11 cellular contexts compared by ENCODE assay signal in the genomic region with DNA sequence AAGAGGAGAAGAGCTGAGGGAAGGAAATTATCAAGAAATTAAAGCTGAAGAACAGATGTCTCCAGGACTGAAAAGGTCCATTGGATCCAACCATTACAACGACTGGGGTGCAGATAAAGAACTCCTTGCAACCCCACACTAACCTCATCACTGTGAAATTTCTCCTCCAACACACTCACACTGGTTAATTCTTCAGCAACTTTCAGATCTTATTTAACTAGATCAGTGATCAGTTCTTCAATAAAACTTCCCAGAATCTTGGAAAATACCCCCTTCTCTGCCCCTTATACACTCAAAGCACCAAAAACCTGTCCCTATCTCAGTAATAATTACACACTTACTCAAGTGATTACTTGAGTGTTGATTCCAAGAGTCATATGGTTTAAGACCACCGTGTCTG.
A peak's percentile ranks its signal among the peaks of the same experiment; 100 is the strongest.
DNase-seq lines count a peak whose midpoint lies in the region; ATAC-seq and TF ChIP-seq lines count a peak whose summit lies in the region.
"Had no signal": no experiment of that assay in that cellular context is flagged by ENCODE, and none has a peak within 500 bp of the region (broad histone marks: within the 10 kb centered on the region; RNA-seq: fewer than 3 reads in every experiment).

No MANE protein-coding gene starts in this region.

- CTCF ChIA-PET in SK-N-SH (lab: Yijun Ruan, JAX) (interaction anchor here (0.5 to 1.4 kb wide), 19 partner anchors 9 to 744 kb away, joined by 3 to 12 read pairs (median 4); no protein-coding TSS in a partner anchor), HCT116 (lab: Charles Lee) (interaction anchor here (1.0 to 2.6 kb wide), 14 partner anchors 11 to 620 kb away, joined by 3 to 20 read pairs (median 5); no protein-coding TSS in a partner anchor)

- BruUV-seq in HCT116 (replicated peaks; lab: Mats Ljungman, UMichigan): no TSS peak

- TF ChIP-seq RAD21 in SK-N-SH (IDR thresholded peaks at IDR 0.05; ENCODE audit: low read length) (no peak), HCT116 (IDR thresholded peaks at IDR 0.05; ENCODE audit: low read depth) (no peak)

- TF ChIP-seq POLR2A in HCT116 (IDR thresholded peaks at IDR 0.05; ENCODE audit: borderline replicate concordance, extremely low read depth, insufficient read depth, insufficient read length): no peak

- H3K27ac Mint-ChIP-seq in activated naive CD8-positive, alpha-beta T cell treated with anti-CD3 and anti-CD28 coated beads, Interleukin-2, amount 50 U/mL, for 24 hours: peak overlapping the region; percentile 88
- H3K27ac Mint-ChIP-seq in natural killer cell: peak overlapping the region; percentile 89 to 96

- no peaks in the 10 kb centered on the region for H3K36me3 Mint-ChIP-seq in activated naive CD8-positive, alpha-beta T cell treated with anti-CD3 and anti-CD28 coated beads, Interleukin-2, amount 50 U/mL, for 24 hours (ENCODE audit: low read depth)
- no peaks in the 10 kb centered on the region for H3K36me3 Mint-ChIP-seq in natural killer cell

- no peak overlapping the region for H3K9ac ChIP-seq in SK-N-SH
- peak overlapping the region; percentile 53 for H3K9ac ChIP-seq in HCT116 (ENCODE audit: low read length)

- no peaks in the 10 kb centered on the region for H4K20me1 ChIP-seq in SK-N-SH (ENCODE audit: insufficient read depth)
- no peaks in the 10 kb centered on the region for H4K20me1 ChIP-seq in HCT116 (ENCODE audit: insufficient read depth)

- TF ChIP-seq CTCF in SK-N-SH (IDR thresholded peaks at IDR 0.05) (no peak), HCT116 (IDR thresholded peaks at IDR 0.05 in 2 of 3, conservative IDR thresholded peaks at IDR 0.05 in 1 of 3; ENCODE audit: borderline replicate concordance in 1 of 3, insufficient read depth in 1 of 3, low read depth in 2 of 3, low read length in 2 of 3) (no peak), natural killer cell (IDR thresholded peaks at IDR 0.05) (no peak)

- no peaks in the 10 kb centered on the region for H3K79me2 ChIP-seq in SK-N-SH (ENCODE audit: insufficient read depth)
- H3K79me2 ChIP-seq in HCT116 (ENCODE audit: insufficient read depth, low read length): peaks cover 40% of the 10 kb centered on the region

- H3K9me3 Mint-ChIP-seq in activated naive CD8-positive, alpha-beta T cell treated with anti-CD3 and anti-CD28 coated beads, Interleukin-2, amount 50 U/mL, for 24 hours: no peaks in the 10 kb centered on the region
- H3K9me3 Mint-ChIP-seq in natural killer cell: no peaks in the 10 kb centered on the region

- H3K4me1 ChIP-seq in SK-N-SH (ENCODE audit: control insufficient read depth in 1 of 2, insufficient read depth in 2 of 2, low read depth in 1 of 2, low read length in 1 of 2) (no peaks in the 10 kb centered on the region), HCT116 (ENCODE audit: control insufficient read depth in 1 of 2, insufficient read depth in 2 of 2, low read length in 2 of 2) (peaks cover 79 to 80% of the 10 kb centered on the region in 2 experiments)

- H3K27me3 Mint-ChIP-seq in activated naive CD8-positive, alpha-beta T cell treated with anti-CD3 and anti-CD28 coated beads, Interleukin-2, amount 50 U/mL, for 24 hours: no peaks in the 10 kb centered on the region
- no peaks in the 10 kb centered on the region for H3K27me3 Mint-ChIP-seq in natural killer cell (ENCODE audit: low read depth in 2 of 2)

- no peaks in the 10 kb centered on the region for H3F3A ChIP-seq in SK-N-SH (replicated peaks; ENCODE audit: insufficient read depth)

- H3K4me3 ChIP-seq in SK-N-SH (ENCODE audit: low read depth in 2 of 2, low read length in 1 of 2) (no peak overlapping the region), HCT116 (replicated peaks in 1 of 2; ENCODE audit: low read depth in 1 of 2, low read length in 2 of 2) (peak overlapping the region; percentile 31 to 42; a peak in 3 of 4 replicates)

- H3K27me3 ChIP-seq in SK-N-SH (ENCODE audit: insufficient read depth) (peaks cover 9% of the 10 kb centered on the region; the same call in 1 of the 2 replicates), HCT116 (ENCODE audit: insufficient read depth, low read length) (no peaks in the 10 kb centered on the region)

- intact Hi-C loops in HCT116 (cut with micrococcal nuclease) (loop anchor here (2.0 to 10.0 kb wide), 5 partner anchors 124 to 620 kb away; no protein-coding TSS in a partner anchor), natural killer cell (cut with micrococcal nuclease) (loop anchor here (1.0 to 5.0 kb wide), 2 partner anchors 203 to 437 kb away; no protein-coding TSS in a partner anchor)

- H3K9me2 ChIP-seq in SK-N-SH: no peaks in the 10 kb centered on the region
- H3K9me2 ChIP-seq in HCT116 (ENCODE audit: insufficient read depth): no peaks in the 10 kb centered on the region

- H3K27ac ChIP-seq in SK-N-SH (ENCODE audit: low read depth in 2 of 2, low read length in 1 of 2) (no peak overlapping the region), HCT116 (ENCODE audit: low read depth, low read length) (peak overlapping the region; percentile 94)

- H3K4me2 ChIP-seq in SK-N-SH (no peak overlapping the region), HCT116 (ENCODE audit: low read length) (peak overlapping the region; percentile 64)

- POLR2A ChIA-PET in SK-N-SH (lab: Yijun Ruan, JAX) (no interaction called here), HCT116 (lab: Charles Lee) (interaction anchor here (0.8 to 1.5 kb wide), 4 partner anchors 60 to 488 kb away, joined by 3 to 6 read pairs (median 3); no protein-coding TSS in a partner anchor)

- H2AFZ ChIP-seq in SK-N-SH (ENCODE audit: low read depth): peak overlapping the region; percentile 68; the same call in 1 of the 2 replicates
- H2AFZ ChIP-seq in HCT116 (ENCODE audit: low read depth, low read length, poor library complexity, severe bottlenecking): no peak overlapping the region

- H3K36me3 ChIP-seq in SK-N-SH (replicated peaks in 1 of 2; ENCODE audit: control insufficient read depth in 1 of 2, insufficient read depth in 2 of 2, low read length in 1 of 2) (no peaks in the 10 kb centered on the region), HCT116 (ENCODE audit: control insufficient read depth in 1 of 2, insufficient read depth in 2 of 2, low read length in 2 of 2) (no peaks in the 10 kb centered on the region)

- no peak for TF ChIP-seq EP300 in SK-N-SH (IDR thresholded peaks at IDR 0.05; ENCODE audit: borderline replicate concordance in 1 of 2, low read depth in 1 of 2, low read length in 1 of 2)

- WGBS in SK-N-SH (ENCODE audit: low lambda C conversion rate): 14% methylated on average over 2 of the region's 2 CpGs

- ATAC-seq in SK-N-SH treated with all-trans-retinoic acid at 6 μM for 48 hours (no peak; the same call in 2 of the 3 replicates), HCT116 (no peak), natural killer cell (no peak)
- ATAC-seq in activated naive CD8-positive, alpha-beta T cell treated with anti-CD3 and anti-CD28 coated beads, Interleukin-2, amount 50 U/mL, for 24 hours: no peak

- RAD21 ChIA-PET in HCT116 (lab: Charles Lee; ENCODE audit: low non-redundant PET in 1 of 2, low total read pairs in 2 of 2, uncharacterized antibody in 2 of 2, unreplicated experiment in 2 of 2): interaction anchor here (0.8 to 1.4 kb wide), 5 partner anchors 39 to 395 kb away, joined by 3 to 6 read pairs (median 4); no protein-coding TSS in a partner anchor

- H3K4me1 Mint-ChIP-seq in activated naive CD8-positive, alpha-beta T cell treated with anti-CD3 and anti-CD28 coated beads, Interleukin-2, amount 50 U/mL, for 24 hours: peaks cover 29% of the 10 kb centered on the region
- H3K4me1 Mint-ChIP-seq in natural killer cell: peaks cover 22 to 24% of the 10 kb centered on the region in 2 donors

- peak overlapping the region; percentile 78 for H3K4me3 Mint-ChIP-seq in activated naive CD8-positive, alpha-beta T cell treated with anti-CD3 and anti-CD28 coated beads, Interleukin-2, amount 50 U/mL, for 24 hours
- H3K4me3 Mint-ChIP-seq in natural killer cell: peak overlapping the region; percentile 88

- no peak for DNase-seq in SK-N-SH
- no peak for DNase-seq in HCT116 (ENCODE audit: low read depth, low spot score)
- no peak for DNase-seq in activated naive CD8-positive, alpha-beta T cell treated with anti-CD3 and anti-CD28 coated beads, Interleukin-2, amount 50 U/mL, for 24 hours
- DNase-seq in natural killer cell: no peak
- DNase-seq in putamen (ENCODE audit: low spot score): no peak
- no peak for DNase-seq in KG1 (lab: John Stamatoyannopoulos, UW)
- DNase-seq in occipital lobe (lab: John Stamatoyannopoulos, UW): no peak
- DNase-seq: 8988T; NK-92 treated with Interleukin-12 subunit alpha and Interleukin-12 subunit beta, amount 100 ng/mL, for 24 hours; right cardiac atrium had no signal

- H3K9me3 ChIP-seq in SK-N-SH (no peaks in the 10 kb centered on the region), HCT116 (ENCODE audit: control insufficient read depth in 1 of 2, insufficient read depth in 1 of 2, low read depth in 1 of 2, low read length in 2 of 2) (no peaks in the 10 kb centered on the region)

TF ChIP-seq in SK-N-SH, 30 proteins besides CTCF, POLR2A, EP300 and RAD21:
- no peak for TF ChIP-seq FOXM1 (IDR thresholded peaks at IDR 0.05; ENCODE audit: low read depth)

TF ChIP-seq in SK-N-SH treated with all-trans-retinoic acid at 6 μM for 48 hours, 23 proteins besides CTCF, POLR2A, EP300 and RAD21 (continues in another document):
- TF ChIP-seq ARNTL (CRISPR knock-in tag; IDR thresholded peaks at IDR 0.05; ENCODE audit: borderline replicate concordance, low read depth) (no peak), ZNF8 (CRISPR knock-in tag; IDR thresholded peaks at IDR 0.05) (no peak)

TF ChIP-seq in HCT116, 20 proteins besides CTCF, POLR2A, EP300 and RAD21:
- TF ChIP-seq FOSL1 (IDR thresholded peaks at IDR 0.05; ENCODE audit: low read depth): no peak

Comparison
In these comparisons a context has a peak if more than half of its experiments do, and no peak if none do; other contexts are left out.
1. H3K4me3 ChIP-seq: peak in HCT116 (2 of 2); none in SK-N-SH (0 of 2).